8 cellular contexts compared by ENCODE assay signal in the genomic region with DNA sequence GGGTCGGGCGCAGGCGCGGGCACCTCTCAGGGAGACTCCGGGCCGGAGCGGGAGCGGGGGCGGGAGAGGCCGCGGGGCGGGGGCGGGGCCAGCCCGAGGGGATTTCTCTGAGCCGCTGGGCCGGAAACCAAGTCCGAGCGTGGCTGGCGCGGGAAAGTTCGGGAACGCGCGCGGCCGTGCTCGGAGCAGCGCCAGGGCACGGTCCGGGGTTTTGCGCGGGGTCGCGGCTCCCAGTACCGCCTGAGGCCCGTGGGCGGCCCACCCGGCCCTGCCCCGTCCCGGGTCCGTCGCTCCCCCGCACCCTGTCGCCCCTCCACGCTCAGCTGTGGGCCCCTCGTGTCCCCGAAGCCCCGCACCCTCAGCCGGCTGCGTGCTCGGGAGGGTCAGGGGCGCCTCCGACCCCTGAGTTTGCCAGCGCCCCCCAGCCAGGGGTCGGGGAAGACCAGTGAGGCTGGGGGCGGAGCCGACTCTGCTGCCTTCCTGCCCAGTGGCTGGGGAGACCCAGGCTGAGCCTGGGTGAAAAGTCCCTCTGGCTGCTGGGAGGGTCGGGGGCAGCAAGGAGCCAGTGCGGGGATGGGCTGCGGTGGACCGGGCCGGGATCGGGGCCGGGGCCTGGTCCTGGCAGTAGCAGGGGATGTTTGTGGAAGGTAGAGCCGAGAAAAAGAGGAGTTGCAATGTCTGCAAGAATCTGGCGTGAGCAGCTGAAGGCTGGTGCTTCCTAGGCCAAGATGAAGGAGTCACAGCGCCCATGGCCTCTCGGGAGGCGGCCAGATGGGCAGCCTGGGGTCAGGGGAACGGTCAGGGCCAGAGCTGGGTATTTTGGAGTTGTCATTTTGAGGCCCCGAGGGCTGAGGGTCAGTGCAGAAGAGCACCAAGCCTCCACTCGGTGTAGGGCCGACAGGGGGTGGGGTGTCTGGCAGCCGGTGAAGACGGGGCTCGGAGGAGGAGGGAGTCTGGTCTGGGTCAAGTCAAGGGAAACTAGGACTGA. TPM values are rescaled to one million over a fixed set of nuclear protein-coding genes. Genes with fewer than 3 reads are reported as not detected.
DNase-seq lines count a peak whose midpoint lies in the region; ATAC-seq and TF ChIP-seq lines count a peak whose summit lies in the region.

No MANE protein-coding gene starts in this region.

- peak; percentile 29 for DNase-seq in central memory CD4-positive, alpha-beta T cell
- DNase-seq in left lung (no peak), NCI-H446 (lab: John Stamatoyannopoulos, UW) (no peak)
- peak; percentile 43 for DNase-seq in stimulated activated naive CD4-positive, alpha-beta T cell treated with Interleukin-2 at 50 U/mL for 16 hours (lab: John Stamatoyannopoulos, UW)

- H3K9me3 ChIP-seq in BLaER1 treated with 17β-estradiol and CSF1 and Interleukin-3, amounts not matched to agents 10 nM and 100 nM (replicated peaks in 1 of 11): no peaks in the 10 kb centered on the region
- H3K9me3 ChIP-seq in left lung: no peaks in the 10 kb centered on the region

- peak overlapping the region; percentile 77 to 99 (median 96) for H3K4me3 ChIP-seq in BLaER1 treated with 17β-estradiol and CSF1 and Interleukin-3, amounts not matched to agents 10 nM and 100 nM
- peak overlapping the region; percentile 68 to 94 for H3K4me3 ChIP-seq in left lung

- peaks cover 38 to 51% (median 47%) of the 10 kb centered on the region in 10 experiments for H3K4me1 ChIP-seq in BLaER1 treated with 17β-estradiol and CSF1 and Interleukin-3, amounts not matched to agents 10 nM and 100 nM
- H3K4me1 ChIP-seq in left lung: peaks cover 13 to 40% of the 10 kb centered on the region in 2 donors

- peak overlapping the region; percentile 86 to 98 (median 92) for H3K9ac ChIP-seq in BLaER1 treated with 17β-estradiol and CSF1 and Interleukin-3, amounts not matched to agents 10 nM and 100 nM

- H3K36me3 ChIP-seq in BLaER1 treated with 17β-estradiol and CSF1 and Interleukin-3, amounts not matched to agents 10 nM and 100 nM: peaks cover 12 to 29% (median 26%) of the 10 kb centered on the region in 11 experiments; a peak in 21 of 22 replicates
- peaks cover 0 to 15% of the 10 kb centered on the region in 2 donors for H3K36me3 ChIP-seq in left lung

- peak overlapping the region; percentile 71 to 92 (median 90) for H3K27ac ChIP-seq in BLaER1 treated with 17β-estradiol and CSF1 and Interleukin-3, amounts not matched to agents 10 nM and 100 nM
- peak overlapping the region; percentile 74 to 90 for H3K27ac ChIP-seq in left lung

- peak overlapping the region; percentile 83 to 100 (median 97) for H3K4me2 ChIP-seq in BLaER1 treated with 17β-estradiol and CSF1 and Interleukin-3, amounts not matched to agents 10 nM and 100 nM

- peak; percentile 8 for ATAC-seq in GM18858 (IDR thresholded peaks at IDR 0.05; ENCODE audit: unreplicated experiment)
- ATAC-seq in HG03045 (IDR thresholded peaks at IDR 0.05; ENCODE audit: unreplicated experiment): peak; percentile 18
- ATAC-seq in SK-N-SH treated with all-trans-retinoic acid at 6 μM for 48 hours: peak; percentile 36
- peak; percentile 25 for ATAC-seq in left lung

- no peaks in the 10 kb centered on the region for H3K27me3 ChIP-seq in BLaER1 treated with 17β-estradiol and CSF1 and Interleukin-3, amounts not matched to agents 10 nM and 100 nM
- H3K27me3 ChIP-seq in left lung: no peaks in the 10 kb centered on the region

- TF ChIP-seq CTCF in left lung (IDR thresholded peaks at IDR 0.05): no peak

- intact Hi-C loops in left lung (cut with DNase I): no loop called here

- peaks cover 25 to 53% (median 51%) of the 10 kb centered on the region in 11 experiments; a peak in 20 of 22 replicates for H4K20me1 ChIP-seq in BLaER1 treated with 17β-estradiol and CSF1 and Interleukin-3, amounts not matched to agents 10 nM and 100 nM

TF ChIP-seq in SK-N-SH treated with all-trans-retinoic acid at 6 μM for 48 hours, 23 proteins besides CTCF, POLR2A, EP300 and RAD21:
- TF ChIP-seq, protein P1, sequence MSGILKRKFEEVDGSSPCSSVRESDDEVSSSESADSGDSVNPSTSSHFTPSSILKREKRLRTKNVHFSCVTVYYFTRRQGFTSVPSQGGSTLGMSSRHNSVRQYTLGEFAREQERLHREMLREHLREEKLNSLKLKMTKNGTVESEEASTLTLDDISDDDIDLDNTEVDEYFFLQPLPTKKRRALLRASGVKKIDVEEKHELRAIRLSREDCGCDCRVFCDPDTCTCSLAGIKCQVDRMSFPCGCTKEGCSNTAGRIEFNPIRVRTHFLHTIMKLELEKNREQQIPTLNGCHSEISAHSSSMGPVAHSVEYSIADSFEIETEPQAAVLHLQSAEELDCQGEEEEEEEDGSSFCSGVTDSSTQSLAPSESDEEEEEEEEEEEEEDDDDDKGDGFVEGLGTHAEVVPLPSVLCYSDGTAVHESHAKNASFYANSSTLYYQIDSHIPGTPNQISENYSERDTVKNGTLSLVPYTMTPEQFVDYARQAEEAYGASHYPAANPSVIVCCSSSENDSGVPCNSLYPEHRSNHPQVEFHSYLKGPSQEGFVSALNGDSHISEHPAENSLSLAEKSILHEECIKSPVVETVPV (CRISPR knock-in tag; IDR thresholded peaks at IDR 0.05): no peak
- TF ChIP-seq BACH2 (CRISPR knock-in tag; IDR thresholded peaks at IDR 0.05; ENCODE audit: borderline replicate concordance): no peak
- TF ChIP-seq, protein P2, sequence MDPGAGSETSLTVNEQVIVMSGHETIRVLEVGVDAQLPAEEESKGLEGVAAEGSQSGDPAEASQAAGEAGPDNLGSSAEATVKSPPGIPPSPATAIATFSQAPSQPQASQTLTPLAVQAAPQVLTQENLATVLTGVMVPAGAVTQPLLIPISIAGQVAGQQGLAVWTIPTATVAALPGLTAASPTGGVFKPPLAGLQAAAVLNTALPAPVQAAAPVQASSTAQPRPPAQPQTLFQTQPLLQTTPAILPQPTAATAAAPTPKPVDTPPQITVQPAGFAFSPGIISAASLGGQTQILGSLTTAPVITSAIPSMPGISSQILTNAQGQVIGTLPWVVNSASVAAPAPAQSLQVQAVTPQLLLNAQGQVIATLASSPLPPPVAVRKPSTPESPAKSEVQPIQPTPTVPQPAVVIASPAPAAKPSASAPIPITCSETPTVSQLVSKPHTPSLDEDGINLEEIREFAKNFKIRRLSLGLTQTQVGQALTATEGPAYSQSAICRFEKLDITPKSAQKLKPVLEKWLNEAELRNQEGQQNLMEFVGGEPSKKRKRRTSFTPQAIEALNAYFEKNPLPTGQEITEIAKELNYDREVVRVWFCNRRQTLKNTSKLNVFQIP (CRISPR knock-in tag; IDR thresholded peaks at IDR 0.05; ENCODE audit: borderline replicate concordance, low read depth): no peak
- TF ChIP-seq, protein P3, sequence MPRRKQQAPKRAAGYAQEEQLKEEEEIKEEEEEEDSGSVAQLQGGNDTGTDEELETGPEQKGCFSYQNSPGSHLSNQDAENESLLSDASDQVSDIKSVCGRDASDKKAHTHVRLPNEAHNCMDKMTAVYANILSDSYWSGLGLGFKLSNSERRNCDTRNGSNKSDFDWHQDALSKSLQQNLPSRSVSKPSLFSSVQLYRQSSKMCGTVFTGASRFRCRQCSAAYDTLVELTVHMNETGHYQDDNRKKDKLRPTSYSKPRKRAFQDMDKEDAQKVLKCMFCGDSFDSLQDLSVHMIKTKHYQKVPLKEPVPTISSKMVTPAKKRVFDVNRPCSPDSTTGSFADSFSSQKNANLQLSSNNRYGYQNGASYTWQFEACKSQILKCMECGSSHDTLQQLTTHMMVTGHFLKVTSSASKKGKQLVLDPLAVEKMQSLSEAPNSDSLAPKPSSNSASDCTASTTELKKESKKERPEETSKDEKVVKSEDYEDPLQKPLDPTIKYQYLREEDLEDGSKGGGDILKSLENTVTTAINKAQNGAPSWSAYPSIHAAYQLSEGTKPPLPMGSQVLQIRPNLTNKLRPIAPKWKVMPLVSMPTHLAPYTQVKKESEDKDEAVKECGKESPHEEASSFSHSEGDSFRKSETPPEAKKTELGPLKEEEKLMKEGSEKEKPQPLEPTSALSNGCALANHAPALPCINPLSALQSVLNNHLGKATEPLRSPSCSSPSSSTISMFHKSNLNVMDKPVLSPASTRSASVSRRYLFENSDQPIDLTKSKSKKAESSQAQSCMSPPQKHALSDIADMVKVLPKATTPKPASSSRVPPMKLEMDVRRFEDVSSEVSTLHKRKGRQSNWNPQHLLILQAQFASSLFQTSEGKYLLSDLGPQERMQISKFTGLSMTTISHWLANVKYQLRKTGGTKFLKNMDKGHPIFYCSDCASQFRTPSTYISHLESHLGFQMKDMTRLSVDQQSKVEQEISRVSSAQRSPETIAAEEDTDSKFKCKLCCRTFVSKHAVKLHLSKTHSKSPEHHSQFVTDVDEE (CRISPR knock-in tag; IDR thresholded peaks at IDR 0.05): no peak
- TF ChIP-seq ZFP30 (CRISPR knock-in tag; IDR thresholded peaks at IDR 0.05): no peak
- TF ChIP-seq, protein P4, sequence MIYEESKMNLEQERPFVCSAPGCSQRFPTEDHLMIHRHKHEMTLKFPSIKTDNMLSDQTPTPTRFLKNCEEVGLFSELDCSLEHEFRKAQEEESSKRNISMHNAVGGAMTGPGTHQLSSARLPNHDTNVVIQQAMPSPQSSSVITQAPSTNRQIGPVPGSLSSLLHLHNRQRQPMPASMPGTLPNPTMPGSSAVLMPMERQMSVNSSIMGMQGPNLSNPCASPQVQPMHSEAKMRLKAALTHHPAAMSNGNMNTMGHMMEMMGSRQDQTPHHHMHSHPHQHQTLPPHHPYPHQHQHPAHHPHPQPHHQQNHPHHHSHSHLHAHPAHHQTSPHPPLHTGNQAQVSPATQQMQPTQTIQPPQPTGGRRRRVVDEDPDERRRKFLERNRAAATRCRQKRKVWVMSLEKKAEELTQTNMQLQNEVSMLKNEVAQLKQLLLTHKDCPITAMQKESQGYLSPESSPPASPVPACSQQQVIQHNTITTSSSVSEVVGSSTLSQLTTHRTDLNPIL (CRISPR knock-in tag; IDR thresholded peaks at IDR 0.05; ENCODE audit: low read depth): no peak
- no peak for TF ChIP-seq ISL1 (CRISPR knock-in tag; IDR thresholded peaks at IDR 0.05)
- no peak for TF ChIP-seq PPARA (CRISPR knock-in tag; IDR thresholded peaks at IDR 0.05; ENCODE audit: borderline replicate concordance)

RNA-seq across cellular contexts. Expression of a gene that starts 0.6 kb away (rescaled TPM):
- 10 to 100 TPM; 17.2 to 22.4 TPM for total RNA-seq in left lung

RNA-seq across cellular contexts. Expression of a gene that starts 20.8 kb away (rescaled TPM):
- 100 to 1,000 TPM; 247 to 288 TPM for total RNA-seq in left lung

RNA-seq across cellular contexts. Expression of a gene that starts 34.8 kb away (rescaled TPM):
- 10 to 100 TPM; 14.7 to 16.0 TPM for total RNA-seq in left lung

RNA-seq across cellular contexts. Expression of a gene that starts 37.7 kb away (rescaled TPM):
- 100 to 1,000 TPM; 118 to 151 TPM for total RNA-seq in left lung

RNA-seq across cellular contexts. Expression of a gene that starts 44.6 kb away (rescaled TPM):
- total RNA-seq in left lung: 1 to 10 TPM; 1.7 to 2.6 TPM

Comparison
In these comparisons a context has a peak if more than half of its experiments do, and no peak if none do; other contexts are left out.
1. DNase-seq: peak in central memory CD4-positive, alpha-beta T cell (single experiment) and stimulated activated naive CD4-positive, alpha-beta T cell treated with Interleukin-2 at 50 U/mL for 16 hours (single experiment); none in left lung (0 of 2) and NCI-H446 (0 of 2).
2. Peak in every context shown above with its lines, with median percentiles within 50 percentile points of each other: ATAC-seq.